Comparison of ENCODE assay signal across 16 cellular contexts in genomic region chr21:25080161-25080560, GRCh38.
DNase-seq lines count a peak whose midpoint lies in the region; ATAC-seq and TF ChIP-seq lines count a peak whose summit lies in the region.
"Had no signal": no experiment of that assay in that cellular context is flagged by ENCODE, and none has a peak within 500 bp of the region (broad histone marks: within the 10 kb centered on the region; RNA-seq: fewer than 3 reads in every experiment).

No MANE protein-coding gene starts in this region.

- no peaks in the 10 kb centered on the region for H3K36me3 Mint-ChIP-seq in activated CD8-positive, alpha-beta memory T cell treated with anti-CD3 and anti-CD28 coated beads, Interleukin-2, amount 10 ng/mL, durations not matched to agents 7 days and 5 days

- ATAC-seq in activated CD8-positive, alpha-beta memory T cell treated with anti-CD3 and anti-CD28 coated beads, Interleukin-2, amount 10 ng/mL, durations not matched to agents 7 days and 5 days: no peak

- H3K27ac Mint-ChIP-seq in activated CD8-positive, alpha-beta memory T cell treated with anti-CD3 and anti-CD28 coated beads, Interleukin-2, amount 10 ng/mL, durations not matched to agents 7 days and 5 days: no peak overlapping the region

- no peaks in the 10 kb centered on the region for H3K4me1 Mint-ChIP-seq in activated CD8-positive, alpha-beta memory T cell treated with anti-CD3 and anti-CD28 coated beads, Interleukin-2, amount 10 ng/mL, durations not matched to agents 7 days and 5 days

- CTCF ChIA-PET in activated CD8-positive, alpha-beta memory T cell treated with anti-CD3 and anti-CD28 coated beads, Interleukin-2, amount 10 ng/mL, durations not matched to agents 7 days and 5 days (lab: Charles Lee): no interaction called here

- no peak overlapping the region for H3K4me3 ChIP-seq in astrocyte of the spinal cord (ENCODE audit: low read depth, low read length)
- H3K4me3 ChIP-seq: BLaER1 treated with 17β-estradiol and CSF1 and Interleukin-3, amounts not matched to agents 10 nM and 100 nM; SJSA1 had no signal

- no peaks in the 10 kb centered on the region for H3K27me3 Mint-ChIP-seq in activated CD8-positive, alpha-beta memory T cell treated with anti-CD3 and anti-CD28 coated beads, Interleukin-2, amount 10 ng/mL, durations not matched to agents 7 days and 5 days

- peaks cover 2% of the 10 kb centered on the region for H3K9me3 Mint-ChIP-seq in activated CD8-positive, alpha-beta memory T cell treated with anti-CD3 and anti-CD28 coated beads, Interleukin-2, amount 10 ng/mL, durations not matched to agents 7 days and 5 days (ENCODE audit: low read depth)

- DNase-seq in GM04504 (ENCODE audit: low read depth) (peak; percentile 42), NCI-H524 (lab: John Stamatoyannopoulos, UW) (peak; percentile 37 to 77), astrocyte of the spinal cord (ENCODE audit: low read depth, low spot score) (peak; percentile 79), pons (ENCODE audit: low spot score) (peak; percentile 14), GDM1 (lab: John Stamatoyannopoulos, UW) (no peak), COLO829 (ENCODE audit: low spot score) (no peak)
- no peak for DNase-seq in activated CD8-positive, alpha-beta memory T cell treated with anti-CD3 and anti-CD28 coated beads, Interleukin-2, amount 10 ng/mL, durations not matched to agents 7 days and 5 days
- DNase-seq: DMS153, GOT3, KBM-7, NCI-H1092 treated with DMSO at 0.1 percent for 48 hours, NCI-H187, NCI-H510A, OCI-M1 had no signal

- TF ChIP-seq CTCF in astrocyte of the spinal cord (IDR thresholded peaks at IDR 0.05; ENCODE audit: low read depth, low read length): no peak

- in situ Hi-C loops in astrocyte of the spinal cord (cut with HindIII; ENCODE audit: low sequenced_read_pairs): no loop called here

- no peak overlapping the region for H3K4me3 Mint-ChIP-seq in activated CD8-positive, alpha-beta memory T cell treated with anti-CD3 and anti-CD28 coated beads, Interleukin-2, amount 10 ng/mL, durations not matched to agents 7 days and 5 days

Comparison
In these comparisons a context has a peak if more than half of its experiments do, and no peak if none do; other contexts are left out.
1. DNase-seq: peak in GM04504 (single experiment), NCI-H524 (2 of 2), astrocyte of the spinal cord (single experiment) and pons (single experiment); none in GDM1 (single experiment), COLO829 (single experiment) and activated CD8-positive, alpha-beta memory T cell treated with anti-CD3 and anti-CD28 coated beads, Interleukin-2, amount 10 ng/mL, durations not matched to agents 7 days and 5 days (single experiment).